In genomic region chr4:110106946-110107325, GRCh38 we compare ENCODE assay signal across 1 cellular context.
TF ChIP-seq lines count a peak whose summit lies in the region.

No MANE protein-coding gene starts in this region.

TF ChIP-seq in HepG2, 621 proteins besides CTCF, POLR2A, EP300 and RAD21 (continued from another document):
- TF ChIP-seq ARID5B (CRISPR knock-in tag; IDR thresholded peaks at IDR 0.05) (peak; percentile 33; the same call in 1 of the 2 replicates), CSRNP2 (CRISPR knock-in tag; conservative IDR thresholded peaks at IDR 0.05; ENCODE audit: low read depth) (no peak), MAFG (CRISPR knock-in tag; IDR thresholded peaks at IDR 0.05) (0 out of 2 replicates have a peak, but pooled peaks have one; percentile 32), ZNF660 (CRISPR knock-in tag; IDR thresholded peaks at IDR 0.05; ENCODE audit: borderline replicate concordance, low read depth) (no peak), SAP130 (CRISPR knock-in tag; IDR thresholded peaks at IDR 0.05; ENCODE audit: low read depth) (peak; percentile 25; the same call in 1 of the 2 replicates), PAWR (CRISPR knock-in tag; IDR thresholded peaks at IDR 0.05; ENCODE audit: borderline replicate concordance) (no peak), NR0B2 (CRISPR knock-in tag; IDR thresholded peaks at IDR 0.05) (no peak), MAFK (conservative IDR thresholded peaks at IDR 0.05 in 1 of 2, IDR thresholded peaks at IDR 0.05 in 1 of 2; ENCODE audit: low read length in 2 of 2) (peak; percentile 89 to 92), ARID3A (IDR thresholded peaks at IDR 0.05; ENCODE audit: low read depth, low read length) (peak; percentile 28; the same call in 1 of the 2 replicates), ZIK1 (CRISPR knock-in tag; IDR thresholded peaks at IDR 0.05; ENCODE audit: borderline replicate concordance, low read depth) (no peak), FOXA1 (IDR thresholded peaks at IDR 0.05) (peak; percentile 33; the same call in 1 of the 2 replicates), FOXA1 (CRISPR knock-in tag; IDR thresholded peaks at IDR 0.05) (peak; percentile 68), NFE2L2 (IDR thresholded peaks at IDR 0.05; ENCODE audit: low read length) (peak; percentile 75), FOSL1 (CRISPR knock-in tag; IDR thresholded peaks at IDR 0.05; ENCODE audit: borderline replicate concordance) (peak; percentile 53; the same call in 1 of the 2 replicates), CBX2 (IDR thresholded peaks at IDR 0.05; ENCODE audit: low read depth, low read length) (no peak), CBX2 (CRISPR knock-in tag; IDR thresholded peaks at IDR 0.05; ENCODE audit: low read depth) (no peak), FOXK2 (IDR thresholded peaks at IDR 0.05) (no peak), SMARCC2 (IDR thresholded peaks at IDR 0.05) (no peak), FOXA3 (CRISPR knock-in tag; IDR thresholded peaks at IDR 0.05) (peak; percentile 85)
- TF ChIP-seq, protein P1, sequence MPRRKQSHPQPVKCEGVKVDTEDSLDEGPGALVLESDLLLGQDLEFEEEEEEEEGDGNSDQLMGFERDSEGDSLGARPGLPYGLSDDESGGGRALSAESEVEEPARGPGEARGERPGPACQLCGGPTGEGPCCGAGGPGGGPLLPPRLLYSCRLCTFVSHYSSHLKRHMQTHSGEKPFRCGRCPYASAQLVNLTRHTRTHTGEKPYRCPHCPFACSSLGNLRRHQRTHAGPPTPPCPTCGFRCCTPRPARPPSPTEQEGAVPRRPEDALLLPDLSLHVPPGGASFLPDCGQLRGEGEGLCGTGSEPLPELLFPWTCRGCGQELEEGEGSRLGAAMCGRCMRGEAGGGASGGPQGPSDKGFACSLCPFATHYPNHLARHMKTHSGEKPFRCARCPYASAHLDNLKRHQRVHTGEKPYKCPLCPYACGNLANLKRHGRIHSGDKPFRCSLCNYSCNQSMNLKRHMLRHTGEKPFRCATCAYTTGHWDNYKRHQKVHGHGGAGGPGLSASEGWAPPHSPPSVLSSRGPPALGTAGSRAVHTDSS (CRISPR knock-in tag; conservative IDR thresholded peaks at IDR 0.05) = no peak
- TF ChIP-seq, protein P2, sequence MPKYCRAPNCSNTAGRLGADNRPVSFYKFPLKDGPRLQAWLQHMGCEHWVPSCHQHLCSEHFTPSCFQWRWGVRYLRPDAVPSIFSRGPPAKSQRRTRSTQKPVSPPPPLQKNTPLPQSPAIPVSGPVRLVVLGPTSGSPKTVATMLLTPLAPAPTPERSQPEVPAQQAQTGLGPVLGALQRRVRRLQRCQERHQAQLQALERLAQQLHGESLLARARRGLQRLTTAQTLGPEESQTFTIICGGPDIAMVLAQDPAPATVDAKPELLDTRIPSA (CRISPR knock-in tag; IDR thresholded peaks at IDR 0.05; ENCODE audit: borderline replicate concordance) = no peak
- TF ChIP-seq, protein P3, sequence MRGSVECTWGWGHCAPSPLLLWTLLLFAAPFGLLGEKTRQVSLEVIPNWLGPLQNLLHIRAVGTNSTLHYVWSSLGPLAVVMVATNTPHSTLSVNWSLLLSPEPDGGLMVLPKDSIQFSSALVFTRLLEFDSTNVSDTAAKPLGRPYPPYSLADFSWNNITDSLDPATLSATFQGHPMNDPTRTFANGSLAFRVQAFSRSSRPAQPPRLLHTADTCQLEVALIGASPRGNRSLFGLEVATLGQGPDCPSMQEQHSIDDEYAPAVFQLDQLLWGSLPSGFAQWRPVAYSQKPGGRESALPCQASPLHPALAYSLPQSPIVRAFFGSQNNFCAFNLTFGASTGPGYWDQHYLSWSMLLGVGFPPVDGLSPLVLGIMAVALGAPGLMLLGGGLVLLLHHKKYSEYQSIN (CRISPR knock-in tag; IDR thresholded peaks at IDR 0.05; ENCODE audit: borderline replicate concordance) = no peak
- TF ChIP-seq, protein P4, sequence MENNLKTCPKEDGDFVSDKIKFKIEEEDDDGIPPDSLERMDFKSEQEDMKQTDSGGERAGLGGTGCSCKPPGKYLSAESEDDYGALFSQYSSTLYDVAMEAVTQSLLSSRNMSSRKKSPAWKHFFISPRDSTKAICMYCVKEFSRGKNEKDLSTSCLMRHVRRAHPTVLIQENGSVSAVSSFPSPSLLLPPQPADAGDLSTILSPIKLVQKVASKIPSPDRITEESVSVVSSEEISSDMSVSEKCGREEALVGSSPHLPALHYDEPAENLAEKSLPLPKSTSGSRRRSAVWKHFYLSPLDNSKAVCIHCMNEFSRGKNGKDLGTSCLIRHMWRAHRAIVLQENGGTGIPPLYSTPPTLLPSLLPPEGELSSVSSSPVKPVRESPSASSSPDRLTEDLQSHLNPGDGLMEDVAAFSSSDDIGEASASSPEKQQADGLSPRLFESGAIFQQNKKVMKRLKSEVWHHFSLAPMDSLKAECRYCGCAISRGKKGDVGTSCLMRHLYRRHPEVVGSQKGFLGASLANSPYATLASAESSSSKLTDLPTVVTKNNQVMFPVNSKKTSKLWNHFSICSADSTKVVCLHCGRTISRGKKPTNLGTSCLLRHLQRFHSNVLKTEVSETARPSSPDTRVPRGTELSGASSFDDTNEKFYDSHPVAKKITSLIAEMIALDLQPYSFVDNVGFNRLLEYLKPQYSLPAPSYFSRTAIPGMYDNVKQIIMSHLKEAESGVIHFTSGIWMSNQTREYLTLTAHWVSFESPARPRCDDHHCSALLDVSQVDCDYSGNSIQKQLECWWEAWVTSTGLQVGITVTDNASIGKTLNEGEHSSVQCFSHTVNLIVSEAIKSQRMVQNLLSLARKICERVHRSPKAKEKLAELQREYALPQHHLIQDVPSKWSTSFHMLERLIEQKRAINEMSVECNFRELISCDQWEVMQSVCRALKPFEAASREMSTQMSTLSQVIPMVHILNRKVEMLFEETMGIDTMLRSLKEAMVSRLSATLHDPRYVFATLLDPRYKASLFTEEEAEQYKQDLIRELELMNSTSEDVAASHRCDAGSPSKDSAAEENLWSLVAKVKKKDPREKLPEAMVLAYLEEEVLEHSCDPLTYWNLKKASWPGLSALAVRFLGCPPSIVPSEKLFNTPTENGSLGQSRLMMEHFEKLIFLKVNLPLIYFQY (CRISPR knock-in tag; IDR thresholded peaks at IDR 0.05; ENCODE audit: borderline replicate concordance) = no peak
TF ChIP-seq in HepG2: peak in this region for 11.
